ENCODE assay signal across 12 cellular contexts in genomic region chr10:10870523-10871241, GRCh38.
DNase-seq lines count a peak whose midpoint lies in the region; ATAC-seq and TF ChIP-seq lines count a peak whose summit lies in the region.
"Had no signal": no experiment of that assay in that cellular context is flagged by ENCODE, and none has a peak within 500 bp of the region (broad histone marks: within the 10 kb centered on the region; RNA-seq: fewer than 3 reads in every experiment).

No MANE protein-coding gene starts in this region.

- H3K36me3 ChIP-seq in BLaER1 (no peaks in the 10 kb centered on the region), GM23248 (ENCODE audit: low read depth) (no peaks in the 10 kb centered on the region), prostate gland (no peaks in the 10 kb centered on the region)
- H3K36me3 ChIP-seq: BE2C had no signal

- no peak overlapping the region for H3K27ac ChIP-seq in BLaER1
- peak overlapping the region; percentile 93 for H3K27ac ChIP-seq in GM23248
- no peak overlapping the region for H3K27ac ChIP-seq in prostate gland

- H3K9me3 ChIP-seq in BLaER1, result 0 out of 2 replicates have a peak, but pooled peaks cover 4% of the 10 kb centered on the region
- no peaks in the 10 kb centered on the region for H3K9me3 ChIP-seq in GM23248 (ENCODE audit: low read depth)
- no peaks in the 10 kb centered on the region for H3K9me3 ChIP-seq in prostate gland
- H3K9me3 ChIP-seq: BE2C had no signal

- no peak for TF ChIP-seq POLR2A in prostate gland (IDR thresholded peaks at IDR 0.05)

- no peaks in the 10 kb centered on the region for H4K20me1 ChIP-seq in BLaER1
- no peaks in the 10 kb centered on the region for H4K20me1 ChIP-seq in GM23248 (ENCODE audit: insufficient read depth)

- WGBS in GM23248 (ENCODE audit: low coverage in 1 of 2, low lambda C conversion rate in 2 of 2, missing lambda C conversion rate in 2 of 2), 2 experiments, result 61 to 63% methylated on average over 16 of the region's 16 CpGs
- WGBS in prostate gland, result 58% methylated on average over 16 of the region's 16 CpGs

- DNase-seq in GM23248 (peak; percentile 58), astrocyte of the hippocampus (ENCODE audit: low read depth, low spot score) (peak; percentile 28), prostate gland (ENCODE audit: low spot score) (no peak)
- no peak for DNase-seq in stimulated activated CD4-positive, alpha-beta T cell treated with anti-CD3 and anti-CD28 coated beads, Interleukin-4, amount 100 ng/mL, for 4 hours
- DNase-seq: activated CD4-positive, alpha-beta memory T cell treated with anti-CD3 and anti-CD28 coated beads for 36 hours; BE2C; hippocampal formation; occipital lobe had no signal

- no peak for TF ChIP-seq CTCF in nephron (IDR thresholded peaks at IDR 0.05; ENCODE audit: unreplicated experiment in 3 of 3)
- TF ChIP-seq CTCF in prostate gland (IDR thresholded peaks at IDR 0.05), result no peak

- peaks cover 23% of the 10 kb centered on the region for H3K27me3 Mint-ChIP-seq in nephron (ENCODE audit: low read depth)

- intact Hi-C loops in prostate gland (cut with DNase I), result no loop called here

- H3K27ac Mint-ChIP-seq in nephron, result peak overlapping the region; percentile 61 to 81 (median 64)
- H3K27ac Mint-ChIP-seq: activated CD4-positive, alpha-beta memory T cell treated with anti-CD3 and anti-CD28 coated beads for 36 hours had no signal

- H3K4me3 ChIP-seq in BLaER1, result no peak overlapping the region
- no peak overlapping the region for H3K4me3 ChIP-seq in GM23248
- H3K4me3 ChIP-seq in prostate gland, result no peak overlapping the region

- peaks cover 29% of the 10 kb centered on the region for H3F3A ChIP-seq in GM23248 (ENCODE audit: insufficient read depth)

- H3K9me3 Mint-ChIP-seq in nephron, result peaks cover 2% of the 10 kb centered on the region
- H3K9me3 Mint-ChIP-seq: activated CD4-positive, alpha-beta memory T cell treated with anti-CD3 and anti-CD28 coated beads for 36 hours had no signal

- H3K9ac ChIP-seq in BLaER1 (no peak overlapping the region), GM23248 (peak overlapping the region; percentile 74)

- in situ Hi-C loops in GM23248 (cut with MboI), result no loop called here

- ATAC-seq in GM19023 (IDR thresholded peaks at IDR 0.05; ENCODE audit: unreplicated experiment) (no peak), HG03159 (IDR thresholded peaks at IDR 0.05; ENCODE audit: unreplicated experiment) (no peak)

- H3K4me1 ChIP-seq in BLaER1, result peaks cover 10% of the 10 kb centered on the region
- peaks cover 32% of the 10 kb centered on the region for H3K4me1 ChIP-seq in GM23248 (ENCODE audit: insufficient read depth)
- no peaks in the 10 kb centered on the region for H3K4me1 ChIP-seq in prostate gland (replicated peaks)
- H3K4me1 ChIP-seq: BE2C had no signal

- H3K79me2 ChIP-seq in GM23248 (ENCODE audit: insufficient read depth), result no peaks in the 10 kb centered on the region

- no peaks in the 10 kb centered on the region for H3K36me3 Mint-ChIP-seq in nephron (ENCODE audit: low read depth)
- H3K36me3 Mint-ChIP-seq: activated CD4-positive, alpha-beta memory T cell treated with anti-CD3 and anti-CD28 coated beads for 36 hours had no signal

- H2AFZ ChIP-seq in GM23248, result peak overlapping the region; percentile 42; the same call in 1 of the 2 replicates

- H3K4me1 Mint-ChIP-seq in nephron, result peaks cover 35% of the 10 kb centered on the region

- no peaks in the 10 kb centered on the region for H3K27me3 ChIP-seq in BLaER1
- H3K27me3 ChIP-seq in GM23248 (replicated peaks; ENCODE audit: insufficient read depth), result no peaks in the 10 kb centered on the region
- peaks cover 3% of the 10 kb centered on the region for H3K27me3 ChIP-seq in prostate gland (replicated peaks; ENCODE audit: insufficient read depth)
- H3K27me3 ChIP-seq: BE2C had no signal

- peak overlapping the region; percentile 61 to 75 (median 70) for H3K4me3 Mint-ChIP-seq in nephron
- H3K4me3 Mint-ChIP-seq: activated CD4-positive, alpha-beta memory T cell treated with anti-CD3 and anti-CD28 coated beads for 36 hours had no signal

- H3K4me2 ChIP-seq in BLaER1 (peak overlapping the region; percentile 40), GM23248 (ENCODE audit: unreplicated experiment) (peak overlapping the region; percentile 77)

- no peaks in the 10 kb centered on the region for H3K9me2 ChIP-seq in GM23248 (ENCODE audit: insufficient read depth)

Comparison
In these comparisons a context has a peak if more than half of its experiments do, and no peak if none do; other contexts are left out.
1. DNase-seq: peak in GM23248 (single experiment) and astrocyte of the hippocampus (single experiment); none in prostate gland (single experiment) and stimulated activated CD4-positive, alpha-beta T cell treated with anti-CD3 and anti-CD28 coated beads, Interleukin-4, amount 100 ng/mL, for 4 hours (0 of 2).